Comparison of ENCODE assay signal across 9 cellular contexts in the genomic region with DNA sequence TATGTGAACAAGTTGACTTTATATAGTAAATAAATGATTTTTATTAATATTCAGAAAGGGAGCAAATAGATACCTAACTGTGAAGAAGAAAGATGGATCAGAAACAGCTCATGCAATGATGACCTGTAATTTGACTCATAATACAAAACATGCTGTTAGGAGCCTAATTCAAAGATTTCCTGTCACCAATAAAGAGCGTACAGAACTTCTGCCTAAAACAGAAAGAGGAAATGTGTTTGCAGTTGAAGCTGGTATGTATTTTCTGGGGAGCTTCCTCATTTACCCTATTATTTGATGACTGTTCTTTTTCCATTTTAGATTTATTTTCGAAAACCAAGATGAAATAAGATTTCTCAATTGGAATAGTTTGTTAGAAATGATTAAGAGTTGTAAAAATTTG. TPM values are rescaled to one million over a fixed set of nuclear protein-coding genes. Genes with fewer than 3 reads are reported as not detected.
DNase-seq lines count a peak whose midpoint lies in the region; ATAC-seq, FAIRE-seq and TF ChIP-seq lines count a peak whose summit lies in the region.
"Had no signal": no experiment of that assay in that cellular context is flagged by ENCODE, and none has a peak within 500 bp of the region (broad histone marks: within the 10 kb centered on the region; RNA-seq: fewer than 3 reads in every experiment).

No MANE protein-coding gene starts in this region.

- no peak for TF ChIP-seq CTCF in GM12865 (IDR thresholded peaks at IDR 0.05; ENCODE audit: insufficient read depth, low read depth, low read length, missing control alignments)

- ATAC-seq in GM21515 (IDR thresholded peaks at IDR 0.05; ENCODE audit: unreplicated experiment) (peak; percentile 64), HG03565 (IDR thresholded peaks at IDR 0.05; ENCODE audit: unreplicated experiment) (peak; percentile 60)

- H3K4me3 ChIP-seq in GM12865 (ENCODE audit: low read depth, low read length), result no peak overlapping the region

- CTCF ChIA-PET in HEK293T (lab: Yijun Ruan, JAX), result no interaction called here

- FAIRE-seq in urothelium cell line (lab: Jason Lieb, UNC), result no peak

- POLR2A ChIA-PET in HEK293T (lab: Yijun Ruan, JAX), result no interaction called here

- peak; percentile 46 for DNase-seq in GM12865 (ENCODE audit: low read depth)
- DNase-seq in dermis blood vessel endothelial cell, result peak; percentile 52
- DNase-seq in foreskin melanocyte, result no peak
- DNase-seq in NCI-H2196 treated with DMSO at 0.1 percent for 48 hours (lab: John Stamatoyannopoulos, UW; ENCODE audit: unreplicated experiment), result no peak
- DNase-seq in urothelium cell line (ENCODE audit: low spot score), result no peak
- no peak for DNase-seq in HEK293T (ENCODE audit: extremely low spot score)
- DNase-seq: activated effector memory CD4-positive, alpha-beta T cell treated with Interleukin-2 at 50 U/mL for 16 hours had no signal

TF ChIP-seq in HEK293T, 16 proteins besides CTCF, POLR2A, EP300 and RAD21:
- no peak for TF ChIP-seq HDGF (IDR thresholded peaks at IDR 0.05; ENCODE audit: borderline replicate concordance)
- no peak for TF ChIP-seq L3MBTL2 (conservative IDR thresholded peaks at IDR 0.05)
- no peak for TF ChIP-seq ARNT (IDR thresholded peaks at IDR 0.05)
- no peak for TF ChIP-seq CTBP1 (IDR thresholded peaks at IDR 0.05; ENCODE audit: borderline replicate concordance)
- TF ChIP-seq BHLHE40 (IDR thresholded peaks at IDR 0.05; ENCODE audit: borderline replicate concordance), result no peak
- TF ChIP-seq FOXM1 (IDR thresholded peaks at IDR 0.05; ENCODE audit: borderline replicate concordance), result no peak
- TF ChIP-seq LEF1 (IDR thresholded peaks at IDR 0.05; ENCODE audit: borderline replicate concordance), result no peak
- TF ChIP-seq FOXA1 (IDR thresholded peaks at IDR 0.05), result no peak
- TF ChIP-seq ZNF384 (IDR thresholded peaks at IDR 0.05), result no peak
- no peak for TF ChIP-seq SUZ12 (IDR thresholded peaks at IDR 0.05)
- TF ChIP-seq, protein P1, sequence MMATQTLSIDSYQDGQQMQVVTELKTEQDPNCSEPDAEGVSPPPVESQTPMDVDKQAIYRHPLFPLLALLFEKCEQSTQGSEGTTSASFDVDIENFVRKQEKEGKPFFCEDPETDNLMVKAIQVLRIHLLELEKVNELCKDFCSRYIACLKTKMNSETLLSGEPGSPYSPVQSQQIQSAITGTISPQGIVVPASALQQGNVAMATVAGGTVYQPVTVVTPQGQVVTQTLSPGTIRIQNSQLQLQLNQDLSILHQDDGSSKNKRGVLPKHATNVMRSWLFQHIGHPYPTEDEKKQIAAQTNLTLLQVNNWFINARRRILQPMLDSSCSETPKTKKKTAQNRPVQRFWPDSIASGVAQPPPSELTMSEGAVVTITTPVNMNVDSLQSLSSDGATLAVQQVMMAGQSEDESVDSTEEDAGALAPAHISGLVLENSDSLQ (IDR thresholded peaks at IDR 0.05), result no peak
TF ChIP-seq in HEK293T: peak in this region for 0.

RNA-seq across cellular contexts. Expression of a gene that starts 11.4 kb away (rescaled TPM):
- total RNA-seq in dermis blood vessel endothelial cell, result 49.2 and 53.6 TPM in 2 replicates

RNA-seq across cellular contexts. Expression of a gene that starts 36.7 kb away (rescaled TPM):
- 35.5 and 37.1 TPM in 2 replicates for total RNA-seq in dermis blood vessel endothelial cell

Comparison
In these comparisons a context has a peak if more than half of its experiments do, and no peak if none do; other contexts are left out.
1. DNase-seq: peak in GM12865 (single experiment) and dermis blood vessel endothelial cell (single experiment); none in foreskin melanocyte (single experiment), NCI-H2196 treated with DMSO at 0.1 percent for 48 hours (single experiment), urothelium cell line (single experiment) and HEK293T (single experiment).